In genomic region chr11:61780581-61781162, GRCh38 we compare ENCODE assay signal across 18 cellular contexts. TPM values are rescaled to one million over a fixed set of nuclear protein-coding genes. Genes with fewer than 3 reads are reported as not detected.
"Had no signal": no experiment of that assay in that cellular context is flagged by ENCODE, and none has a peak within 500 bp of the region (broad histone marks: within the 10 kb centered on the region; RNA-seq: fewer than 3 reads in every experiment).

No MANE protein-coding gene starts in this region.

- H3K9me3 ChIP-seq: ascending aorta, esophagus squamous epithelium, thyroid gland had no signal

- H3K4me3 Mint-ChIP-seq: activated CD4-positive, alpha-beta memory T cell treated with anti-CD3 and anti-CD28 coated beads for 36 hours; immature natural killer cell; natural killer cell; WTC11 had no signal

- H3K4me3 ChIP-seq: ascending aorta, esophagus squamous epithelium, thyroid gland had no signal

- H3K9me3 Mint-ChIP-seq: activated CD4-positive, alpha-beta memory T cell treated with anti-CD3 and anti-CD28 coated beads for 36 hours; activated T-helper 2 cell treated with anti-CD3 and anti-CD28 coated beads, Interferon-gamma antibody, Interleukin-2, Interleukin-4, amounts not matched to agents 10 μg/mL and 5 μg/mL and 100 μg/mL, durations not matched to agents 14 hours and 24 hours and 36 hours; immature natural killer cell; natural killer cell; WTC11 had no signal

- ATAC-seq: natural killer cell, WTC11 had no signal

- DNase-seq: activated CD4-positive, alpha-beta memory T cell treated with anti-CD3 and anti-CD28 coated beads for 36 hours; activated CD4-positive, alpha-beta T cell treated with anti-CD3 and anti-CD28 coated beads for 4 hours; activated naive CD4-positive, alpha-beta T cell treated with Interleukin-2 at 50 U/mL for 16 hours; activated T-cell treated with anti-CD3 and anti-CD28 coated beads, Interleukin-2, amount 50 U/mL, for 1 hour; dermis blood vessel endothelial cell; effector memory CD4-positive, alpha-beta T cell; esophagus squamous epithelium; immature natural killer cell; mesendoderm; natural killer cell; stimulated activated naive CD4-positive, alpha-beta T cell; thyroid gland had no signal

- H3K36me3 Mint-ChIP-seq: natural killer cell had no signal

- H3K27me3 ChIP-seq: ascending aorta, esophagus squamous epithelium, thyroid gland had no signal

- H3K4me1 ChIP-seq: ascending aorta had no signal

- H3K27ac ChIP-seq: ascending aorta, esophagus squamous epithelium, thyroid gland had no signal

- H3K27ac Mint-ChIP-seq: activated CD4-positive, alpha-beta memory T cell treated with anti-CD3 and anti-CD28 coated beads for 36 hours; activated T-helper 2 cell treated with anti-CD3 and anti-CD28 coated beads, Interferon-gamma antibody, Interleukin-2, Interleukin-4, amounts not matched to agents 10 μg/mL and 5 μg/mL and 100 μg/mL, durations not matched to agents 14 hours and 24 hours and 36 hours; immature natural killer cell; natural killer cell; WTC11 had no signal

- FAIRE-seq: endothelial cell of umbilical vein, TTC549, urothelium cell line had no signal

RNA-seq across cellular contexts. Expression of gene MYRF, which starts 28.2 kb away (rescaled TPM):
- total RNA-seq: ascending aorta had no signal
